In genomic region chr12:103241184-103241583, GRCh38 we compare ENCODE assay signal across 25 cellular contexts.
DNase-seq lines count a peak whose midpoint lies in the region; ATAC-seq, FAIRE-seq and TF ChIP-seq lines count a peak whose summit lies in the region.
"Had no signal": no experiment of that assay in that cellular context is flagged by ENCODE, and none has a peak within 500 bp of the region (broad histone marks: within the 10 kb centered on the region; RNA-seq: fewer than 3 reads in every experiment).

No MANE protein-coding gene starts in this region.

- no peaks in the 10 kb centered on the region for H3K4me1 ChIP-seq in gastrocnemius medialis
- H3K4me1 ChIP-seq in PC-9 (replicated peaks; ENCODE audit: insufficient read depth), result no peaks in the 10 kb centered on the region
- H3K4me1 ChIP-seq: adrenal gland, heart left ventricle, prostate gland had no signal

- H3K27ac ChIP-seq in gastrocnemius medialis, result no peak overlapping the region
- no peak overlapping the region for H3K27ac ChIP-seq in PC-9
- H3K27ac ChIP-seq: adrenal gland, coronary artery, heart left ventricle, prostate gland had no signal

- POLR2A ChIA-PET in PC-9 (lab: Charles Lee; ENCODE audit: unreplicated experiment), result interaction anchor here (0.6 kb wide), 1 partner anchor 302 kb away, joined by 14 read pairs; no protein-coding TSS in a partner anchor

- H3K9me3 Mint-ChIP-seq in glutamatergic neuron (ENCODE audit: unreplicated experiment), result no peaks in the 10 kb centered on the region
- no peaks in the 10 kb centered on the region for H3K9me3 Mint-ChIP-seq in activated naive CD8-positive, alpha-beta T cell treated with anti-CD3 and anti-CD28 coated beads for 36 hours
- H3K9me3 Mint-ChIP-seq: T-helper 2 cell treated with Interferon-gamma antibody and Interleukin-4, amounts not matched to agents 5 μg/mL and 100 μg/mL, for 36 hours; WTC11 had no signal

- H3K27me3 Mint-ChIP-seq in glutamatergic neuron (ENCODE audit: unreplicated experiment), result peaks cover 4% of the 10 kb centered on the region
- H3K27me3 Mint-ChIP-seq in activated naive CD8-positive, alpha-beta T cell treated with anti-CD3 and anti-CD28 coated beads for 36 hours, result no peaks in the 10 kb centered on the region
- H3K27me3 Mint-ChIP-seq: activated CD4-positive, alpha-beta memory T cell treated with anti-CD3 and anti-CD28 coated beads, Interleukin-2, amount 10 ng/mL, durations not matched to agents 7 days and 5 days had no signal

- DNase-seq in DMS53 treated with DMSO at 0.1 percent for 48 hours (lab: John Stamatoyannopoulos, UW; ENCODE audit: unreplicated experiment) (peak; percentile 100), NCI-H146 treated with DMSO at 0.1 percent for 48 hours (lab: John Stamatoyannopoulos, UW; ENCODE audit: unreplicated experiment) (peak; percentile 99), NCI-H345 (lab: John Stamatoyannopoulos, UW) (peak; percentile 97), gastrocnemius medialis (no peak), glutamatergic neuron (no peak), PC-9 (no peak)
- DNase-seq in activated naive CD8-positive, alpha-beta T cell treated with anti-CD3 and anti-CD28 coated beads for 36 hours, result no peak
- DNase-seq: ACHN; activated CD4-positive, alpha-beta memory T cell treated with anti-CD3 and anti-CD28 coated beads, Interleukin-2, amount 10 ng/mL, durations not matched to agents 7 days and 5 days; activated gamma-delta T cell treated with Interleukin-2 at 50 U/mL for 16 hours; activated T-cell treated with anti-CD3 and anti-CD28 coated beads for 4 hours; adrenal gland; C1 segment of cervical spinal cord; heart left ventricle; Karpas-422; NCI-H1048; SK-N-SH had no signal

- peak; percentile 99 for FAIRE-seq in islet of Langerhans (lab: Jason Lieb, UNC)
- FAIRE-seq: endometrium, GM12892 had no signal

- H3K27me3 ChIP-seq in gastrocnemius medialis (no peaks in the 10 kb centered on the region), PC-9 (ENCODE audit: insufficient read depth, low read depth) (no peaks in the 10 kb centered on the region)
- H3K27me3 ChIP-seq: adrenal gland had no signal

- no peaks in the 10 kb centered on the region for H3K4me1 Mint-ChIP-seq in glutamatergic neuron (ENCODE audit: low read depth, unreplicated experiment)
- H3K4me1 Mint-ChIP-seq in activated naive CD8-positive, alpha-beta T cell treated with anti-CD3 and anti-CD28 coated beads for 36 hours, result no peaks in the 10 kb centered on the region
- H3K4me1 Mint-ChIP-seq: activated CD4-positive, alpha-beta memory T cell treated with anti-CD3 and anti-CD28 coated beads, Interleukin-2, amount 10 ng/mL, durations not matched to agents 7 days and 5 days; WTC11 had no signal

- H3K4me2 ChIP-seq in PC-9, result no peak overlapping the region
- H3K4me2 ChIP-seq: SK-N-SH had no signal

- no peaks in the 10 kb centered on the region for H3F3A ChIP-seq in PC-9 (ENCODE audit: insufficient read depth, low read depth)

- no peak overlapping the region for H3K4me3 Mint-ChIP-seq in glutamatergic neuron (ENCODE audit: unreplicated experiment)
- no peak overlapping the region for H3K4me3 Mint-ChIP-seq in activated naive CD8-positive, alpha-beta T cell treated with anti-CD3 and anti-CD28 coated beads for 36 hours
- H3K4me3 Mint-ChIP-seq: activated CD4-positive, alpha-beta memory T cell treated with anti-CD3 and anti-CD28 coated beads, Interleukin-2, amount 10 ng/mL, durations not matched to agents 7 days and 5 days; T-helper 2 cell treated with Interferon-gamma antibody and Interleukin-4, amounts not matched to agents 5 μg/mL and 100 μg/mL, for 36 hours; WTC11 had no signal

- H3K9me3 ChIP-seq in gastrocnemius medialis (no peaks in the 10 kb centered on the region), PC-9 (ENCODE audit: insufficient read depth, low read depth) (no peaks in the 10 kb centered on the region)
- H3K9me3 ChIP-seq: adrenal gland, heart left ventricle, prostate gland, SK-N-SH had no signal

- ATAC-seq in gastrocnemius medialis, result no peak
- ATAC-seq: heart left ventricle, left lobe of liver, WTC11 had no signal

- CTCF ChIA-PET in PC-9 (lab: Charles Lee), result no interaction called here

- TF ChIP-seq POLR2A in gastrocnemius medialis (IDR thresholded peaks at IDR 0.05), result no peak

- no peak overlapping the region for H3K27ac Mint-ChIP-seq in glutamatergic neuron (ENCODE audit: unreplicated experiment)
- H3K27ac Mint-ChIP-seq in activated naive CD8-positive, alpha-beta T cell treated with anti-CD3 and anti-CD28 coated beads for 36 hours, result no peak overlapping the region
- H3K27ac Mint-ChIP-seq: activated CD4-positive, alpha-beta memory T cell treated with anti-CD3 and anti-CD28 coated beads, Interleukin-2, amount 10 ng/mL, durations not matched to agents 7 days and 5 days; T-helper 2 cell treated with Interferon-gamma antibody and Interleukin-4, amounts not matched to agents 5 μg/mL and 100 μg/mL, for 36 hours; WTC11 had no signal

- no TSS peak for BruUV-seq in PC-9 (replicated peaks; lab: Mats Ljungman, UMichigan)

- H3K36me3 ChIP-seq in gastrocnemius medialis (no peaks in the 10 kb centered on the region), PC-9 (ENCODE audit: low read depth) (no peaks in the 10 kb centered on the region)
- H3K36me3 ChIP-seq: adrenal gland, heart left ventricle, prostate gland had no signal

- H2AFZ ChIP-seq in PC-9, result no peak overlapping the region

- no peaks in the 10 kb centered on the region for H4K20me1 ChIP-seq in PC-9 (ENCODE audit: insufficient read depth)

- intact Hi-C loops in gastrocnemius medialis (cut with DNase I; ENCODE audit: low total_unique reads) (no loop called here), PC-9 (cut with micrococcal nuclease; ENCODE audit: unreplicated experiment) (no loop called here)

- no peaks in the 10 kb centered on the region for H3K79me2 ChIP-seq in PC-9 (ENCODE audit: low read depth)

- in situ Hi-C loops in gastrocnemius medialis (cut with MboI; ENCODE audit: low sequenced_read_pairs in 4 of 4), result no loop called here

- H3K36me3 Mint-ChIP-seq in glutamatergic neuron (ENCODE audit: unreplicated experiment), result no peaks in the 10 kb centered on the region
- no peaks in the 10 kb centered on the region for H3K36me3 Mint-ChIP-seq in activated naive CD8-positive, alpha-beta T cell treated with anti-CD3 and anti-CD28 coated beads for 36 hours
- H3K36me3 Mint-ChIP-seq: WTC11 had no signal

- TF ChIP-seq CTCF in gastrocnemius medialis (IDR thresholded peaks at IDR 0.05 in 4 of 5, conservative IDR thresholded peaks at IDR 0.05 in 1 of 5) (no peak), glutamatergic neuron (IDR thresholded peaks at IDR 0.05; ENCODE audit: partially characterized antibody, unreplicated experiment) (no peak), PC-9 (conservative IDR thresholded peaks at IDR 0.05) (no peak)

- no peaks in the 10 kb centered on the region for H3K9me2 ChIP-seq in PC-9 (ENCODE audit: insufficient read depth)
- H3K9me2 ChIP-seq: SK-N-SH had no signal

- H3K4me3 ChIP-seq in gastrocnemius medialis (no peak overlapping the region), PC-9 (no peak overlapping the region)
- H3K4me3 ChIP-seq: adrenal gland, coronary artery, heart left ventricle, prostate gland had no signal

Comparison
In these comparisons a context has a peak if more than half of its experiments do, and no peak if none do; other contexts are left out.
1. DNase-seq: peak in DMS53 treated with DMSO at 0.1 percent for 48 hours (single experiment), NCI-H146 treated with DMSO at 0.1 percent for 48 hours (single experiment) and NCI-H345 (single experiment); none in gastrocnemius medialis (0 of 2), glutamatergic neuron (single experiment), activated naive CD8-positive, alpha-beta T cell treated with anti-CD3 and anti-CD28 coated beads for 36 hours (single experiment) and PC-9 (0 of 2).